Comparison of ENCODE assay signal across 23 cellular contexts in genomic region chr9:35863583-35863982, GRCh38. TPM values are rescaled to one million over a fixed set of nuclear protein-coding genes. Genes with fewer than 3 reads are reported as not detected.
DNase-seq lines count a peak whose midpoint lies in the region; ATAC-seq, FAIRE-seq and TF ChIP-seq lines count a peak whose summit lies in the region.
"Had no signal": no experiment of that assay in that cellular context is flagged by ENCODE, and none has a peak within 500 bp of the region (broad histone marks: within the 10 kb centered on the region; RNA-seq: fewer than 3 reads in every experiment).

No MANE protein-coding gene starts in this region.

- POLR2A ChIA-PET in GM12878 (lab: Charles Lee): no interaction called here

- peak; percentile 4 for DNase-seq in AG08396 (ENCODE audit: low spot score)
- peak; percentile 4 for DNase-seq in GM20000 (ENCODE audit: low spot score)
- DNase-seq in GM12878 (ENCODE audit: low read depth, low spot score): no peak
- peak; percentile 20 for DNase-seq in lung (ENCODE audit: low spot score)
- no peak for DNase-seq in EL
- DNase-seq in GF-D8 (lab: John Stamatoyannopoulos, UW): no peak
- no peak for DNase-seq in iPS-NIHi11 (ENCODE audit: low spot score)
- DNase-seq: ACHN, AML-193, DMS79, HCEC 1CT, NCI-H1436 treated with DMSO at 0.1 percent for 48 hours, NCI-H2081, NCI-H748 treated with DMSO at 0.1 percent for 48 hours, SHP77 treated with DMSO at 0.1 percent for 48 hours, T-cell had no signal

- TF ChIP-seq RAD21 in GM12878 (IDR thresholded peaks at IDR 0.05; ENCODE audit: insufficient read depth, low read depth, low read length): no peak

- H3K4me1 ChIP-seq in GM12878 (ENCODE audit: control insufficient read depth, insufficient read depth, low read length) (no peaks in the 10 kb centered on the region), lung (ENCODE audit: control insufficient read depth in 2 of 2, insufficient read depth in 2 of 2, low read length in 2 of 2) (peaks cover 0 to 11% of the 10 kb centered on the region in 2 donors)

- in situ Hi-C loops in GM12878 (cut with MboI): no loop called here

- no peak for TF ChIP-seq EP300 in GM12878 (IDR thresholded peaks at IDR 0.05; ENCODE audit: borderline replicate concordance in 1 of 2, control insufficient read depth in 1 of 2, low read depth in 2 of 2, low read length in 2 of 2)

- no peaks in the 10 kb centered on the region for H3K79me2 ChIP-seq in GM12878 (ENCODE audit: control insufficient read depth, insufficient read depth, low read length)

- H3K27me3 ChIP-seq in GM12878 (replicated peaks in 1 of 2; ENCODE audit: control insufficient read depth in 2 of 2, insufficient read depth in 2 of 2, low read length in 1 of 2): no peaks in the 10 kb centered on the region
- H3K27me3 ChIP-seq in lung (ENCODE audit: control insufficient read depth, insufficient read depth): no peaks in the 10 kb centered on the region

- H3K9ac ChIP-seq in GM12878 (ENCODE audit: control insufficient read depth, insufficient read depth, low read length): no peak overlapping the region

- CTCF ChIA-PET in GM12878 (lab: Yijun Ruan, JAX): interaction anchor here (1.4 to 12.7 kb wide), 5 partner anchors 11 to 73 kb away, joined by 5 to 92 read pairs (median 6); partner anchors contain the start of genes FAM221B and TMEM8B

- RAD21 ChIA-PET in GM12878 (lab: Charles Lee; ENCODE audit: unreplicated experiment): interaction anchor here (1.1 kb wide), 1 partner anchor 37 kb away, joined by 3 read pairs; no protein-coding TSS in a partner anchor

- no peak for FAIRE-seq in GM12878 (lab: Jason Lieb, UNC)
- FAIRE-seq: D721Med, RCC 7860 had no signal

- H3K4me3 ChIP-seq in GM12878 (no peak overlapping the region), lung (no peak overlapping the region)

- H3K9me3 ChIP-seq in GM12878 (replicated peaks; ENCODE audit: control insufficient read depth, insufficient read depth, low read length) (no peaks in the 10 kb centered on the region), lung (ENCODE audit: control insufficient read depth in 2 of 2, insufficient read depth in 1 of 2, low read length in 1 of 2) (no peaks in the 10 kb centered on the region)

- no TSS peak for BruUV-seq in GM12878 (replicated peaks; lab: Mats Ljungman, UMichigan)

- no peak for TF ChIP-seq POLR2A in GM12878 (IDR thresholded peaks at IDR 0.05; ENCODE audit: low read depth, low read length)

- intact Hi-C loops in GM12878 (cut with micrococcal nuclease; ENCODE audit: unreplicated experiment): no loop called here

- SMC1A ChIA-PET in GM12878 (lab: Charles Lee; ENCODE audit: uncharacterized antibody, unreplicated experiment): interaction anchor here (0.6 to 2.6 kb wide), 6 partner anchors 9 to 39 kb away, joined by 3 to 11 read pairs (median 4); no protein-coding TSS in a partner anchor

- H3K27ac ChIP-seq in GM12878 (ENCODE audit: control insufficient read depth, insufficient read depth): no peak overlapping the region
- H3K27ac ChIP-seq in lung (ENCODE audit: low read depth in 1 of 2, low read length in 1 of 2): no peak overlapping the region
- H3K27ac ChIP-seq: C4-2B had no signal

- H3K36me3 ChIP-seq in GM12878 (ENCODE audit: control insufficient read depth in 2 of 2, insufficient read depth in 2 of 2, low read length in 1 of 2) (no peaks in the 10 kb centered on the region), lung (ENCODE audit: control insufficient read depth in 2 of 2, insufficient read depth in 2 of 2, low read length in 2 of 2) (no peaks in the 10 kb centered on the region)

- TF ChIP-seq CTCF in GM20000 (IDR thresholded peaks at IDR 0.05; ENCODE audit: extremely low read depth, missing control alignments): no peak
- TF ChIP-seq CTCF in GM12878 (IDR thresholded peaks at IDR 0.05 in 2 of 3, conservative IDR thresholded peaks at IDR 0.05 in 1 of 3; ENCODE audit: control insufficient read depth in 2 of 3, extremely low read depth in 1 of 3, insufficient read depth in 1 of 3, low read depth in 3 of 3, low read length in 3 of 3): no peak
- no peak for TF ChIP-seq CTCF in lung (IDR thresholded peaks at IDR 0.05; ENCODE audit: control extremely low read depth, extremely low read depth)

- H3K4me2 ChIP-seq in GM12878 (ENCODE audit: control insufficient read depth, insufficient read depth): no peak overlapping the region

- no peak overlapping the region for H2AFZ ChIP-seq in GM12878 (ENCODE audit: control insufficient read depth, low read depth, low read length)

- ATAC-seq in GM12878 (peak; percentile 46; the same call in 2 of the 3 replicates), lung (ENCODE audit: insufficient read depth, low FRiP score) (no peak)
- ATAC-seq: SK-N-SH treated with all-trans-retinoic acid at 6 μM for 48 hours, T-cell had no signal

- H4K20me1 ChIP-seq in GM12878 (ENCODE audit: control insufficient read depth, insufficient read depth): no peaks in the 10 kb centered on the region

- WGBS in GM12878 (ENCODE audit: insufficient coverage, insufficient replicate concordance, low lambda C conversion rate, missing lambda C conversion rate): 49% methylated on average over 8 of the region's 8 CpGs
- WGBS in lung, 2 donors: 76 to 82% methylated on average over 8 of the region's 8 CpGs

RNA-seq across cellular contexts. Expression of gene OR13J1, which starts 6.6 kb away (rescaled TPM):
- total RNA-seq in GM12878 (2013; cell fraction: nucleolus; rRNA removed): not detected in 2 replicates
- not detected in 2 replicates for total RNA-seq in GM12878 (2014; rRNA removed)
- not detected in 2 replicates for total RNA-seq in GM12878 (2014; rRNA removed; fragmentation: Illumina TruSeq; extraction: Trizol)
- not detected in 2 replicates for total RNA-seq in GM12878 (2021)
- polyA plus RNA-seq in GM12878 (2011; ENCODE audit: low read depth): not detected
- not detected in 2 replicates for polyA plus RNA-seq in GM12878 (2011; rRNA removed)
- polyA plus RNA-seq in GM12878 (2011; cell fraction: cytosol; rRNA removed): not detected in 2 replicates
- polyA plus RNA-seq in GM12878 (2011; cell fraction: nucleus; rRNA removed): not detected in 2 replicates
- polyA plus RNA-seq in GM12878 (2012): not detected in 2 replicates
- polyA plus RNA-seq in GM12878 (2014; fragmentation: Illumina TruSeq; extraction: Trizol): not detected in 2 replicates
- polyA plus RNA-seq in GM12878 (2014; fragmentation: Nextera tagmentation; extraction: Ambion mirVana): not detected
- not detected in 2 replicates for polyA plus RNA-seq in GM12878 (2014; rRNA removed)
- not detected for polyA plus RNA-seq in GM12878 (2016; fragmentation: Nextera tagmentation; extraction: Ambion mirVana)
- not detected in 2 replicates for polyA minus RNA-seq in GM12878 (2011; rRNA and poly(A)+ RNA removed)
- polyA minus RNA-seq in GM12878 (2011; cell fraction: cytosol; rRNA and poly(A)+ RNA removed): not detected in 2 replicates
- polyA minus RNA-seq in GM12878 (2011; cell fraction: nucleus; rRNA and poly(A)+ RNA removed): not detected in 2 replicates
- total RNA-seq in lung: not detected
- polyA plus RNA-seq in lung: not detected
- total RNA-seq: MCF 10A, NCI-H460, OCI-LY7, T-cell had no signal

RNA-seq across cellular contexts. Expression of gene TMEM8B, which starts 34.6 kb away (rescaled TPM):
- total RNA-seq in GM12878 (2013; cell fraction: nucleolus; rRNA removed): 10.5 and 11.7 TPM in 2 replicates
- total RNA-seq in GM12878 (2014; rRNA removed) (2.0 and 2.3 TPM in 2 replicates), GM12878 (2014; rRNA removed; fragmentation: Illumina TruSeq; extraction: Trizol) (0.58 and 1.0 TPM in 2 replicates), GM12878 (2021) (7.4 and 7.6 TPM in 2 replicates), lung (10 to 100 TPM; 11.6 to 13.1 TPM)
- polyA plus RNA-seq in GM12878 (2011; ENCODE audit: low read depth): 3.7 TPM
- polyA plus RNA-seq in GM12878 (2011; rRNA removed) (2.0 and 3.7 TPM in 2 replicates), GM12878 (2014; fragmentation: Illumina TruSeq; extraction: Trizol) (0.93 and 2.0 TPM in 2 replicates), GM12878 (2014; fragmentation: Nextera tagmentation; extraction: Ambion mirVana) (under 1 TPM; 0.19 to 0.71 TPM), GM12878 (2014; rRNA removed) (4.8 and 5.4 TPM in 2 replicates), GM12878 (2016; fragmentation: Nextera tagmentation; extraction: Ambion mirVana) (1 to 10 TPM; 2.7 to 4.3 TPM), lung (1 to 10 TPM; 6.3 to 6.6 TPM)
- polyA plus RNA-seq in GM12878 (2011; cell fraction: cytosol; rRNA removed): 4.1 and 4.5 TPM in 2 replicates
- polyA plus RNA-seq in GM12878 (2011; cell fraction: nucleus; rRNA removed): 23.6 and 24.8 TPM in 2 replicates
- 7.5 and 9.6 TPM in 2 replicates for polyA plus RNA-seq in GM12878 (2012)
- 3.5 and 5.6 TPM in 2 replicates for polyA minus RNA-seq in GM12878 (2011; rRNA and poly(A)+ RNA removed)
- polyA minus RNA-seq in GM12878 (2011; cell fraction: cytosol; rRNA and poly(A)+ RNA removed): 2.5 and 2.6 TPM in 2 replicates
- polyA minus RNA-seq in GM12878 (2011; cell fraction: nucleus; rRNA and poly(A)+ RNA removed): 3.6 and 7.2 TPM in 2 replicates

RNA-seq across cellular contexts. Expression of gene FAM221B, which starts 35.1 kb away (rescaled TPM):
- total RNA-seq in GM12878 (2013; cell fraction: nucleolus; rRNA removed): 0.42 TPM in 1 of 2 replicates, not detected in the other
- total RNA-seq in GM12878 (2014; rRNA removed) (not detected in 2 replicates), GM12878 (2014; rRNA removed; fragmentation: Illumina TruSeq; extraction: Trizol) (not detected in 2 replicates), GM12878 (2021) (not detected in 2 replicates), lung (under 1 TPM; 0.14 to 0.25 TPM)
- not detected for polyA plus RNA-seq in GM12878 (2011; ENCODE audit: low read depth)
- polyA plus RNA-seq in GM12878 (2011; rRNA removed) (0.07 TPM in 1 of 2 replicates, not detected in the other), GM12878 (2014; fragmentation: Illumina TruSeq; extraction: Trizol) (not detected in 2 replicates), GM12878 (2014; fragmentation: Nextera tagmentation; extraction: Ambion mirVana) (under 1 TPM in 1 of 2 experiments, not detected in 1; 0.02 TPM), GM12878 (2014; rRNA removed) (0.03 TPM in 1 of 2 replicates, not detected in the other), GM12878 (2016; fragmentation: Nextera tagmentation; extraction: Ambion mirVana) (under 1 TPM; 0.04 to 0.12 TPM), lung (under 1 TPM; 0.10 to 0.13 TPM)
- polyA plus RNA-seq in GM12878 (2011; cell fraction: cytosol; rRNA removed): 0.05 and 0.06 TPM in 2 replicates
- 0.44 and 0.51 TPM in 2 replicates for polyA plus RNA-seq in GM12878 (2011; cell fraction: nucleus; rRNA removed)
- 0.05 TPM in 1 of 2 replicates, not detected in the other for polyA plus RNA-seq in GM12878 (2012)
- polyA minus RNA-seq in GM12878 (2011; rRNA and poly(A)+ RNA removed): not detected in 2 replicates
- not detected in 2 replicates for polyA minus RNA-seq in GM12878 (2011; cell fraction: cytosol; rRNA and poly(A)+ RNA removed)
- not detected in 2 replicates for polyA minus RNA-seq in GM12878 (2011; cell fraction: nucleus; rRNA and poly(A)+ RNA removed)
- total RNA-seq: MCF 10A, NCI-H460, OCI-LY7, T-cell had no signal

RNA-seq across cellular contexts. Expression of gene HRCT1, which starts 42.4 kb away (rescaled TPM):
- total RNA-seq in GM12878 (2013; cell fraction: nucleolus; rRNA removed): not detected in 2 replicates
- not detected in 2 replicates for total RNA-seq in GM12878 (2014; rRNA removed)
- not detected in 2 replicates for total RNA-seq in GM12878 (2014; rRNA removed; fragmentation: Illumina TruSeq; extraction: Trizol)
- not detected in 2 replicates for total RNA-seq in GM12878 (2021)
- polyA plus RNA-seq in GM12878 (2011; ENCODE audit: low read depth): not detected
- not detected in 2 replicates for polyA plus RNA-seq in GM12878 (2011; rRNA removed)
- polyA plus RNA-seq in GM12878 (2011; cell fraction: cytosol; rRNA removed): not detected in 2 replicates
- not detected in 2 replicates for polyA plus RNA-seq in GM12878 (2011; cell fraction: nucleus; rRNA removed)
- polyA plus RNA-seq in GM12878 (2012): not detected in 2 replicates
- not detected in 2 replicates for polyA plus RNA-seq in GM12878 (2014; fragmentation: Illumina TruSeq; extraction: Trizol)
- polyA plus RNA-seq in GM12878 (2014; fragmentation: Nextera tagmentation; extraction: Ambion mirVana): not detected
- not detected in 2 replicates for polyA plus RNA-seq in GM12878 (2014; rRNA removed)
- polyA plus RNA-seq in GM12878 (2016; fragmentation: Nextera tagmentation; extraction: Ambion mirVana): not detected
- not detected in 2 replicates for polyA minus RNA-seq in GM12878 (2011; rRNA and poly(A)+ RNA removed)
- polyA minus RNA-seq in GM12878 (2011; cell fraction: cytosol; rRNA and poly(A)+ RNA removed): not detected in 2 replicates
- polyA minus RNA-seq in GM12878 (2011; cell fraction: nucleus; rRNA and poly(A)+ RNA removed): not detected in 2 replicates
- 10 to 100 TPM in 1 of 2 donors, not detected in 1; 14.1 TPM for total RNA-seq in lung
- 1 to 10 TPM; 1.7 to 6.3 TPM for polyA plus RNA-seq in lung
- total RNA-seq: OCI-LY7, T-cell had no signal

RNA-seq across cellular contexts. Expression of gene SPAAR, which starts 45.7 kb away (rescaled TPM):
- not detected in 2 replicates for total RNA-seq in GM12878 (2013; cell fraction: nucleolus; rRNA removed)
- total RNA-seq in GM12878 (2014; rRNA removed) (not detected in 2 replicates), GM12878 (2014; rRNA removed; fragmentation: Illumina TruSeq; extraction: Trizol) (not detected in 2 replicates), GM12878 (2021) (not detected in 2 replicates), lung (1 to 10 TPM; 3.7 to 6.7 TPM)
- polyA plus RNA-seq in GM12878 (2011; ENCODE audit: low read depth): not detected
- polyA plus RNA-seq in GM12878 (2011; rRNA removed) (not detected in 2 replicates), GM12878 (2014; fragmentation: Illumina TruSeq; extraction: Trizol) (not detected in 2 replicates), GM12878 (2014; fragmentation: Nextera tagmentation; extraction: Ambion mirVana) (not detected), GM12878 (2014; rRNA removed) (not detected in 2 replicates), GM12878 (2016; fragmentation: Nextera tagmentation; extraction: Ambion mirVana) (not detected), lung (1 to 10 TPM; 5.7 to 5.8 TPM)
- not detected in 2 replicates for polyA plus RNA-seq in GM12878 (2011; cell fraction: cytosol; rRNA removed)
- not detected in 2 replicates for polyA plus RNA-seq in GM12878 (2011; cell fraction: nucleus; rRNA removed)
- not detected in 2 replicates for polyA plus RNA-seq in GM12878 (2012)
- not detected in 2 replicates for polyA minus RNA-seq in GM12878 (2011; rRNA and poly(A)+ RNA removed)
- not detected in 2 replicates for polyA minus RNA-seq in GM12878 (2011; cell fraction: cytosol; rRNA and poly(A)+ RNA removed)
- not detected in 2 replicates for polyA minus RNA-seq in GM12878 (2011; cell fraction: nucleus; rRNA and poly(A)+ RNA removed)
- total RNA-seq: NCI-H460, OCI-LY7, T-cell had no signal

Comparison
In these comparisons a context has a peak if more than half of its experiments do, and no peak if none do; other contexts are left out.
1. DNase-seq: peak in AG08396 (single experiment), GM20000 (single experiment) and lung (single experiment); none in GM12878 (single experiment), EL (single experiment), GF-D8 (single experiment) and iPS-NIHi11 (single experiment).